ENCODE assay signal across 1 cellular context in the genomic region with DNA sequence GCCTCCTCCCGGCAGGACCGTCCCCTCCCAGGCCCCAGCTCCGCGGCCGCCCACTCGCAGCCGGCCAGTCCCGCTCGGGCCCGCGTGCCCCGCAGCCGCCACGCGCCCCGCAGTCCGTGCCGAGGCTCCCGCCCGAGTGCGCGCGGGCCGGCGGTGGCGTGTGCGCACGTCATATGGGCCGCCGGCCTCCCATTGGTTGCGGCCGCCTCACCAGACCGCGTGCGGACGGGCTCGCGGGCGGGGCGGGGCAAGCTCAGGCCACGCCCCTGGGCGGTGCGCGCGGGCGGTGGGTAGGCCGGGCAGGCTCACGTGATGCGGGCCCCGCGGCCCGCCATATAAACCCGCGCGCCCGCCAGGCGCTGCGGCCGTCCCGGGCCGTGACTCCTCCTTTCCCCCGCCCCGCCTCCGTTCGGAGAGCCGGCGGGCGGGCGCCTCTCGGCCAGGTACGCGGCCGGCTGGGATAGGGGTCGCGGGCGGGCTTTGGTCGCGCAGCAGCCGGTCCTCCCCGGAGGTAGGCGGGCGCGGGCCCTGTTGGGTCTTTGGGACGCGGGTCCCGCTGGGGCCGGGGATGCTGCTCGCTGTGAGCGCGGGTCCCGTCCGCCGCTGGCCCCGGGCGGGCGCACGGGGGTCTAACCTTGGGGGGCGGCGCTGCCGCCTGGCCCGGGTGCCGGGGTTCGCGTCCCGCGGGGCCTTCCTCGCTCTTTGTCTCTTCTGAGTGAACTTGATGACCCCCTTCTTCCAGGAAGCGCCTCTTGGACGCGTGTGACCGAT.
TF ChIP-seq lines count a peak whose summit lies in the region.

A gene (plus strand): TSS at position 362 of the 771 bp plus-strand sequence. CDS start 408 bp downstream, at position 770.

TF ChIP-seq in GM12878, 131 proteins besides CTCF, POLR2A, EP300 and RAD21 (continues in another document):
- TF ChIP-seq, protein P1, sequence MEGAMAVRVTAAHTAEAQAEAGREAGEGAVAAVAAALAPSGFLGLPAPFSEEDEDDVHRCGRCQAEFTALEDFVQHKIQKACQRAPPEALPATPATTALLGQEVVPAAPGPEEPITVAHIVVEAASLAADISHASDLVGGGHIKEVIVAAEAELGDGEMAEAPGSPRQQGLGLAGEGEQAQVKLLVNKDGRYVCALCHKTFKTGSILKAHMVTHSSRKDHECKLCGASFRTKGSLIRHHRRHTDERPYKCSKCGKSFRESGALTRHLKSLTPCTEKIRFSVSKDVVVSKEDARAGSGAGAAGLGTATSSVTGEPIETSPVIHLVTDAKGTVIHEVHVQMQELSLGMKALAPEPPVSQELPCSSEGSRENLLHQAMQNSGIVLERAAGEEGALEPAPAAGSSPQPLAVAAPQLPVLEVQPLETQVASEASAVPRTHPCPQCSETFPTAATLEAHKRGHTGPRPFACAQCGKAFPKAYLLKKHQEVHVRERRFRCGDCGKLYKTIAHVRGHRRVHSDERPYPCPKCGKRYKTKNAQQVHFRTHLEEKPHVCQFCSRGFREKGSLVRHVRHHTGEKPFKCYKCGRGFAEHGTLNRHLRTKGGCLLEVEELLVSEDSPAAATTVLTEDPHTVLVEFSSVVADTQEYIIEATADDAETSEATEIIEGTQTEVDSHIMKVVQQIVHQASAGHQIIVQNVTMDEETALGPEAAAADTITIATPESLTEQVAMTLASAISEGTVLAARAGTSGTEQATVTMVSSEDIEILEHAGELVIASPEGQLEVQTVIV (IDR thresholded peaks at IDR 0.05; ENCODE audit: borderline replicate concordance, partially characterized antibody) = peak; percentile 21
- TF ChIP-seq CBX5 (IDR thresholded peaks at IDR 0.05; ENCODE audit: low read depth) (peak; percentile 34; the same call in 1 of the 2 replicates), HDAC6 (IDR thresholded peaks at IDR 0.05; ENCODE audit: unreplicated experiment) (peak; percentile 65), CEBPB (IDR thresholded peaks at IDR 0.05; ENCODE audit: borderline replicate concordance in 1 of 2, low read depth in 2 of 2, low read length in 2 of 2) (no peak), MXI1 (IDR thresholded peaks at IDR 0.05; ENCODE audit: low read depth, low read length) (peak; percentile 33; the same call in 1 of the 2 replicates), EGR1 (IDR thresholded peaks at IDR 0.05; ENCODE audit: borderline replicate concordance in 1 of 2, low read depth in 2 of 2, low read length in 2 of 2) (peak in 1 of 2 experiments; percentile 47; a peak in 1 of 3 replicates), RELA (IDR thresholded peaks at IDR 0.05; ENCODE audit: borderline replicate concordance, partially characterized antibody) (peak; percentile 34), PAX5 (IDR thresholded peaks at IDR 0.05; ENCODE audit: borderline replicate concordance, low read depth, low read length) (no peak), NR2F1 (conservative IDR thresholded peaks at IDR 0.05) (peak; percentile 68; the same call in 1 of the 2 replicates), SMAD5 (IDR thresholded peaks at IDR 0.05; ENCODE audit: low read depth) (0 out of 2 replicates have a peak, but pooled peaks have one; percentile 15), GATAD2B (conservative IDR thresholded peaks at IDR 0.05; ENCODE audit: low read depth) (peak; percentile 86; the same call in 1 of the 2 replicates), MYB (IDR thresholded peaks at IDR 0.05; ENCODE audit: borderline replicate concordance, low read depth, low read length) (no peak), NBN (IDR thresholded peaks at IDR 0.05) (no peak), TCF3 (IDR thresholded peaks at IDR 0.05; ENCODE audit: borderline replicate concordance, insufficient read depth, low read depth, low read length) (peak; percentile 60; the same call in 1 of the 2 replicates), POLR2AphosphoS5 (IDR thresholded peaks at IDR 0.05; ENCODE audit: low read length) (peak; percentile 30; the same call in 1 of the 2 replicates), TAF1 (IDR thresholded peaks at IDR 0.05; ENCODE audit: borderline replicate concordance, low read depth, low read length) (peak; percentile 49; the same call in 1 of the 2 replicates), POLR2AphosphoS2 (IDR thresholded peaks at IDR 0.05; ENCODE audit: low read depth, low read length) (peak; percentile 79), SP1 (IDR thresholded peaks at IDR 0.05; ENCODE audit: low read depth, low read length) (peak; percentile 69), RB1 (IDR thresholded peaks at IDR 0.05; ENCODE audit: borderline replicate concordance) (no peak; the same call in 1 of the 2 replicates), RAD51 (IDR thresholded peaks at IDR 0.05) (no peak), ZSCAN29 (IDR thresholded peaks at IDR 0.05) (0 out of 2 replicates have a peak, but pooled peaks have one; percentile 37), NR2C1 (IDR thresholded peaks at IDR 0.05) (no peak), ZNF24 (IDR thresholded peaks at IDR 0.05) (peak; percentile 35; the same call in 1 of the 2 replicates), ZNF207 (IDR thresholded peaks at IDR 0.05; ENCODE audit: borderline replicate concordance) (peak; percentile 43; the same call in 1 of the 2 replicates), NRF1 (conservative IDR thresholded peaks at IDR 0.05; ENCODE audit: low read depth, low read length) (0 out of 2 replicates have a peak, but pooled peaks have one; percentile 8), SMARCA5 (IDR thresholded peaks at IDR 0.05) (0 out of 2 replicates have a peak, but pooled peaks have one; percentile 37), SREBF2 (IDR thresholded peaks at IDR 0.05; ENCODE audit: low read length) (peak; percentile 68), HCFC1 (IDR thresholded peaks at IDR 0.05; ENCODE audit: low read length) (no peak; the same call in 1 of the 2 replicates), CREM (IDR thresholded peaks at IDR 0.05; ENCODE audit: low read depth) (peak; percentile 48; the same call in 1 of the 2 replicates), SIN3A (IDR thresholded peaks at IDR 0.05; ENCODE audit: low read depth, low read length) (no peak; the same call in 1 of the 2 replicates), HDGF (IDR thresholded peaks at IDR 0.05) (no peak), IKZF1 (conservative IDR thresholded peaks at IDR 0.05) (peak; percentile 77), RBBP5 (conservative IDR thresholded peaks at IDR 0.05) (no peak), BHLHE40 (IDR thresholded peaks at IDR 0.05; ENCODE audit: borderline replicate concordance in 1 of 2, low read depth in 2 of 2, low read length in 1 of 2) (peak; percentile 92 to 99)
- TF ChIP-seq, protein P2, sequence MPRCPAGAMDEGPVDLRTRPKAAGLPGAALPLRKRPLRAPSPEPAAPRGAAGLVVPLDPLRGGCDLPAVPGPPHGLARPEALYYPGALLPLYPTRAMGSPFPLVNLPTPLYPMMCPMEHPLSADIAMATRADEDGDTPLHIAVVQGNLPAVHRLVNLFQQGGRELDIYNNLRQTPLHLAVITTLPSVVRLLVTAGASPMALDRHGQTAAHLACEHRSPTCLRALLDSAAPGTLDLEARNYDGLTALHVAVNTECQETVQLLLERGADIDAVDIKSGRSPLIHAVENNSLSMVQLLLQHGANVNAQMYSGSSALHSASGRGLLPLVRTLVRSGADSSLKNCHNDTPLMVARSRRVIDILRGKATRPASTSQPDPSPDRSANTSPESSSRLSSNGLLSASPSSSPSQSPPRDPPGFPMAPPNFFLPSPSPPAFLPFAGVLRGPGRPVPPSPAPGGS (IDR thresholded peaks at IDR 0.05; ENCODE audit: borderline replicate concordance, insufficient read depth, low read depth, low read length, poor library complexity, severe bottlenecking) = peak; percentile 17
- TF ChIP-seq, protein P3, sequence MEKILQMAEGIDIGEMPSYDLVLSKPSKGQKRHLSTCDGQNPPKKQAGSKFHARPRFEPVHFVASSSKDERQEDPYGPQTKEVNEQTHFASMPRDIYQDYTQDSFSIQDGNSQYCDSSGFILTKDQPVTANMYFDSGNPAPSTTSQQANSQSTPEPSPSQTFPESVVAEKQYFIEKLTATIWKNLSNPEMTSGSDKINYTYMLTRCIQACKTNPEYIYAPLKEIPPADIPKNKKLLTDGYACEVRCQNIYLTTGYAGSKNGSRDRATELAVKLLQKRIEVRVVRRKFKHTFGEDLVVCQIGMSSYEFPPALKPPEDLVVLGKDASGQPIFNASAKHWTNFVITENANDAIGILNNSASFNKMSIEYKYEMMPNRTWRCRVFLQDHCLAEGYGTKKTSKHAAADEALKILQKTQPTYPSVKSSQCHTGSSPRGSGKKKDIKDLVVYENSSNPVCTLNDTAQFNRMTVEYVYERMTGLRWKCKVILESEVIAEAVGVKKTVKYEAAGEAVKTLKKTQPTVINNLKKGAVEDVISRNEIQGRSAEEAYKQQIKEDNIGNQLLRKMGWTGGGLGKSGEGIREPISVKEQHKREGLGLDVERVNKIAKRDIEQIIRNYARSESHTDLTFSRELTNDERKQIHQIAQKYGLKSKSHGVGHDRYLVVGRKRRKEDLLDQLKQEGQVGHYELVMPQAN (conservative IDR thresholded peaks at IDR 0.05) = peak; percentile 78; the same call in 1 of the 2 replicates
- TF ChIP-seq, protein P4, sequence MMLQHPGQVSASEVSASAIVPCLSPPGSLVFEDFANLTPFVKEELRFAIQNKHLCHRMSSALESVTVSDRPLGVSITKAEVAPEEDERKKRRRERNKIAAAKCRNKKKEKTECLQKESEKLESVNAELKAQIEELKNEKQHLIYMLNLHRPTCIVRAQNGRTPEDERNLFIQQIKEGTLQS (IDR thresholded peaks at IDR 0.05; ENCODE audit: borderline replicate concordance, extremely low read depth, low read depth, low read length) = peak; percentile 65; the same call in 1 of the 2 replicates
- TF ChIP-seq, protein P5, sequence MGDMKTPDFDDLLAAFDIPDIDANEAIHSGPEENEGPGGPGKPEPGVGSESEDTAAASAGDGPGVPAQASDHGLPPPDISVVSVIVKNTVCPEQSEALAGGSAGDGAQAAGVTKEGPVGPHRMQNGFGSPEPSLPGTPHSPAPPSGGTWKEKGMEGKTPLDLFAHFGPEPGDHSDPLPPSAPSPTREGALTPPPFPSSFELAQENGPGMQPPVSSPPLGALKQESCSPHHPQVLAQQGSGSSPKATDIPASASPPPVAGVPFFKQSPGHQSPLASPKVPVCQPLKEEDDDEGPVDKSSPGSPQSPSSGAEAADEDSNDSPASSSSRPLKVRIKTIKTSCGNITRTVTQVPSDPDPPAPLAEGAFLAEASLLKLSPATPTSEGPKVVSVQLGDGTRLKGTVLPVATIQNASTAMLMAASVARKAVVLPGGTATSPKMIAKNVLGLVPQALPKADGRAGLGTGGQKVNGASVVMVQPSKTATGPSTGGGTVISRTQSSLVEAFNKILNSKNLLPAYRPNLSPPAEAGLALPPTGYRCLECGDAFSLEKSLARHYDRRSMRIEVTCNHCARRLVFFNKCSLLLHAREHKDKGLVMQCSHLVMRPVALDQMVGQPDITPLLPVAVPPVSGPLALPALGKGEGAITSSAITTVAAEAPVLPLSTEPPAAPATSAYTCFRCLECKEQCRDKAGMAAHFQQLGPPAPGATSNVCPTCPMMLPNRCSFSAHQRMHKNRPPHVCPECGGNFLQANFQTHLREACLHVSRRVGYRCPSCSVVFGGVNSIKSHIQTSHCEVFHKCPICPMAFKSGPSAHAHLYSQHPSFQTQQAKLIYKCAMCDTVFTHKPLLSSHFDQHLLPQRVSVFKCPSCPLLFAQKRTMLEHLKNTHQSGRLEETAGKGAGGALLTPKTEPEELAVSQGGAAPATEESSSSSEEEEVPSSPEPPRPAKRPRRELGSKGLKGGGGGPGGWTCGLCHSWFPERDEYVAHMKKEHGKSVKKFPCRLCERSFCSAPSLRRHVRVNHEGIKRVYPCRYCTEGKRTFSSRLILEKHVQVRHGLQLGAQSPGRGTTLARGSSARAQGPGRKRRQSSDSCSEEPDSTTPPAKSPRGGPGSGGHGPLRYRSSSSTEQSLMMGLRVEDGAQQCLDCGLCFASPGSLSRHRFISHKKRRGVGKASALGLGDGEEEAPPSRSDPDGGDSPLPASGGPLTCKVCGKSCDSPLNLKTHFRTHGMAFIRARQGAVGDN (IDR thresholded peaks at IDR 0.05) = peak; percentile 58
- TF ChIP-seq, protein P6, sequence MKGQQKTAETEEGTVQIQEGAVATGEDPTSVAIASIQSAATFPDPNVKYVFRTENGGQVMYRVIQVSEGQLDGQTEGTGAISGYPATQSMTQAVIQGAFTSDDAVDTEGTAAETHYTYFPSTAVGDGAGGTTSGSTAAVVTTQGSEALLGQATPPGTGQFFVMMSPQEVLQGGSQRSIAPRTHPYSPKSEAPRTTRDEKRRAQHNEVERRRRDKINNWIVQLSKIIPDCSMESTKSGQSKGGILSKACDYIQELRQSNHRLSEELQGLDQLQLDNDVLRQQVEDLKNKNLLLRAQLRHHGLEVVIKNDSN (IDR thresholded peaks at IDR 0.05; ENCODE audit: borderline replicate concordance, extremely low read length, insufficient read depth, low read depth, low read length) = peak; percentile 93
- TF ChIP-seq, protein P7, sequence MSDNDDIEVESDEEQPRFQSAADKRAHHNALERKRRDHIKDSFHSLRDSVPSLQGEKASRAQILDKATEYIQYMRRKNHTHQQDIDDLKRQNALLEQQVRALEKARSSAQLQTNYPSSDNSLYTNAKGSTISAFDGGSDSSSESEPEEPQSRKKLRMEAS (IDR thresholded peaks at IDR 0.05; ENCODE audit: low read depth, low read length) = peak; percentile 71
- TF ChIP-seq, protein P8, sequence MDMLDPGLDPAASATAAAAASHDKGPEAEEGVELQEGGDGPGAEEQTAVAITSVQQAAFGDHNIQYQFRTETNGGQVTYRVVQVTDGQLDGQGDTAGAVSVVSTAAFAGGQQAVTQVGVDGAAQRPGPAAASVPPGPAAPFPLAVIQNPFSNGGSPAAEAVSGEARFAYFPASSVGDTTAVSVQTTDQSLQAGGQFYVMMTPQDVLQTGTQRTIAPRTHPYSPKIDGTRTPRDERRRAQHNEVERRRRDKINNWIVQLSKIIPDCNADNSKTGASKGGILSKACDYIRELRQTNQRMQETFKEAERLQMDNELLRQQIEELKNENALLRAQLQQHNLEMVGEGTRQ (IDR thresholded peaks at IDR 0.05; ENCODE audit: borderline replicate concordance, low read depth, low read length) = peak; percentile 80
- TF ChIP-seq, protein P9, sequence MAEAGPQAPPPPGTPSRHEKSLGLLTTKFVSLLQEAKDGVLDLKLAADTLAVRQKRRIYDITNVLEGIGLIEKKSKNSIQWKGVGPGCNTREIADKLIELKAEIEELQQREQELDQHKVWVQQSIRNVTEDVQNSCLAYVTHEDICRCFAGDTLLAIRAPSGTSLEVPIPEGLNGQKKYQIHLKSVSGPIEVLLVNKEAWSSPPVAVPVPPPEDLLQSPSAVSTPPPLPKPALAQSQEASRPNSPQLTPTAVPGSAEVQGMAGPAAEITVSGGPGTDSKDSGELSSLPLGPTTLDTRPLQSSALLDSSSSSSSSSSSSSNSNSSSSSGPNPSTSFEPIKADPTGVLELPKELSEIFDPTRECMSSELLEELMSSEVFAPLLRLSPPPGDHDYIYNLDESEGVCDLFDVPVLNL (IDR thresholded peaks at IDR 0.05; ENCODE audit: low read depth, low read length) = peak; percentile 39; the same call in 1 of the 2 replicates
